22 cellular contexts compared by ENCODE assay signal in genomic region chr4:184617611-184618196, GRCh38. TPM values are rescaled to one million over a fixed set of nuclear protein-coding genes. Genes with fewer than 3 reads are reported as not detected.
A peak's percentile ranks its signal among the peaks of the same experiment; 100 is the strongest.
DNase-seq lines count a peak whose midpoint lies in the region; ATAC-seq and TF ChIP-seq lines count a peak whose summit lies in the region.
"Had no signal": no experiment of that assay in that cellular context is flagged by ENCODE, and none has a peak within 500 bp of the region (broad histone marks: within the 10 kb centered on the region; RNA-seq: fewer than 3 reads in every experiment).

No MANE protein-coding gene starts in this region.

- H3K4me3 Mint-ChIP-seq in GM23338, result no peak overlapping the region; the same call in 2 of the 3 replicates
- H3K4me3 Mint-ChIP-seq: activated CD8-positive, alpha-beta memory T cell treated with anti-CD3 and anti-CD28 coated beads, Interleukin-2, amount 10 ng/mL, durations not matched to agents 7 days and 5 days; immature natural killer cell; natural killer cell treated with Interleukin-12 subunit alpha and Interleukin-12 subunit beta and Interleukin-15 and Interleukin-18, amount 100 ng/mL, for 72 hours had no signal

- DNase-seq in GM23338 (ENCODE audit: low spot score) (peak; percentile 81), erythroblast (lab: John Stamatoyannopoulos, UW) (peak; percentile 9 to 54), myocyte (ENCODE audit: low read depth) (peak; percentile 13), RWPE1 (ENCODE audit: low spot score) (no peak), DMS79 treated with DMSO at 0.1 percent for 48 hours (lab: John Stamatoyannopoulos, UW) (no peak), NAMALWA (ENCODE audit: low spot score) (no peak)
- no peak for DNase-seq in activated effector memory CD4-positive, alpha-beta T cell treated with anti-CD3 and anti-CD28 coated beads, Interleukin-2, amount 50 U/mL, for 16 hours
- DNase-seq: activated CD8-positive, alpha-beta memory T cell treated with anti-CD3 and anti-CD28 coated beads, Interleukin-2, amount 10 ng/mL, durations not matched to agents 7 days and 5 days; activated effector memory CD4-positive, alpha-beta T cell treated with Interleukin-2 at 50 U/mL for 16 hours; amniotic stem cell; central memory CD4-positive, alpha-beta T cell; foreskin melanocyte; GDM1; immature natural killer cell; Kasumi-1; NCI-H1417 treated with DMSO at 0.1 percent for 48 hours; NK-92 treated with Interleukin-12 subunit alpha and Interleukin-12 subunit beta, amount 100 ng/mL, for 24 hours; SHP77 treated with DMSO at 0.1 percent for 48 hours had no signal

- H3F3A ChIP-seq in GM23338 (replicated peaks; ENCODE audit: low read depth) (no peaks in the 10 kb centered on the region), OCI-LY1 (ENCODE audit: insufficient read depth, low read length) (no peaks in the 10 kb centered on the region)

- no peak for TF ChIP-seq POLR2A in erythroblast (IDR thresholded peaks at IDR 0.05; ENCODE audit: low read length)

- H2AFZ ChIP-seq in GM23338 (no peak overlapping the region; the same call in 1 of the 2 replicates), OCI-LY1 (ENCODE audit: low read length) (no peak overlapping the region)

- peaks cover 16% of the 10 kb centered on the region for H3K4me1 Mint-ChIP-seq in GM23338
- H3K4me1 Mint-ChIP-seq: activated CD8-positive, alpha-beta memory T cell treated with anti-CD3 and anti-CD28 coated beads, Interleukin-2, amount 10 ng/mL, durations not matched to agents 7 days and 5 days; immature natural killer cell had no signal

- CTCF ChIA-PET in RWPE1 (lab: Yijun Ruan, JAX), result interaction anchor here (0.5 to 0.7 kb wide), 3 partner anchors 29 to 354 kb away, joined by 3 to 4 read pairs (median 4); no protein-coding TSS in a partner anchor

- peaks cover 6% of the 10 kb centered on the region for H3K27me3 Mint-ChIP-seq in GM23338 (ENCODE audit: insufficient read depth, low read depth, poor library complexity)
- H3K27me3 Mint-ChIP-seq: activated CD8-positive, alpha-beta memory T cell treated with anti-CD3 and anti-CD28 coated beads, Interleukin-2, amount 10 ng/mL, durations not matched to agents 7 days and 5 days; natural killer cell treated with Interleukin-12 subunit alpha and Interleukin-12 subunit beta and Interleukin-15 and Interleukin-18, amount 100 ng/mL, for 72 hours had no signal

- peaks cover 75% of the 10 kb centered on the region for H3K36me3 Mint-ChIP-seq in GM23338 (ENCODE audit: low read depth)

- H3K4me1 ChIP-seq in GM23338 (ENCODE audit: insufficient read depth) (peaks cover 16% of the 10 kb centered on the region), OCI-LY1 (ENCODE audit: insufficient read depth, low read length, severe bottlenecking) (peaks cover 23% of the 10 kb centered on the region)
- H3K4me1 ChIP-seq: tibial artery had no signal

- H3K79me2 ChIP-seq in GM23338 (replicated peaks; ENCODE audit: insufficient read depth), result no peaks in the 10 kb centered on the region
- H3K79me2 ChIP-seq in OCI-LY1 (ENCODE audit: insufficient read depth, low read length), result no peaks in the 10 kb centered on the region

- ATAC-seq in GM23338, result peak; percentile 73
- ATAC-seq: activated CD8-positive, alpha-beta memory T cell treated with anti-CD3 and anti-CD28 coated beads, Interleukin-2, amount 10 ng/mL, durations not matched to agents 7 days and 5 days; natural killer cell treated with Interleukin-12 subunit alpha and Interleukin-12 subunit beta and Interleukin-15 and Interleukin-18, amount 100 ng/mL, for 72 hours had no signal

- H3K36me3 ChIP-seq in GM23338 (ENCODE audit: insufficient read depth) (peaks cover 12% of the 10 kb centered on the region; the same call in 1 of the 2 replicates), OCI-LY1 (ENCODE audit: insufficient read depth, low read length) (no peaks in the 10 kb centered on the region)
- H3K36me3 ChIP-seq: tibial artery had no signal

- peak overlapping the region; percentile 67 for H3K4me2 ChIP-seq in GM23338
- H3K4me2 ChIP-seq in OCI-LY1 (ENCODE audit: low read length), result peak overlapping the region; percentile 53; the same call in 1 of the 2 replicates

- H3K27ac Mint-ChIP-seq in GM23338, result peak overlapping the region; percentile 64; the same call in 1 of the 2 replicates
- H3K27ac Mint-ChIP-seq: activated CD8-positive, alpha-beta memory T cell treated with anti-CD3 and anti-CD28 coated beads, Interleukin-2, amount 10 ng/mL, durations not matched to agents 7 days and 5 days; immature natural killer cell; natural killer cell treated with Interleukin-12 subunit alpha and Interleukin-12 subunit beta and Interleukin-15 and Interleukin-18, amount 100 ng/mL, for 72 hours had no signal

- H3K27ac ChIP-seq in GM23338 (ENCODE audit: low read depth), result peak overlapping the region; percentile 92
- H3K27ac ChIP-seq in OCI-LY1 (ENCODE audit: low read depth, low read length, poor library complexity, severe bottlenecking), result peak overlapping the region; percentile 82
- no peak overlapping the region for H3K27ac ChIP-seq in RWPE1
- H3K27ac ChIP-seq: tibial artery had no signal

- peaks cover 7% of the 10 kb centered on the region; the same call in 1 of the 2 replicates for H3K9me2 ChIP-seq in GM23338 (ENCODE audit: insufficient read depth)
- H3K9me2 ChIP-seq in OCI-LY1 (ENCODE audit: low read depth, low read length), result no peaks in the 10 kb centered on the region

- H3K27me3 ChIP-seq in GM23338 (ENCODE audit: insufficient read depth), result no peaks in the 10 kb centered on the region
- H3K27me3 ChIP-seq in OCI-LY1 (ENCODE audit: insufficient read depth, low read length), result no peaks in the 10 kb centered on the region
- H3K27me3 ChIP-seq: tibial artery had no signal

- peaks cover 10% of the 10 kb centered on the region for H3K9me3 ChIP-seq in OCI-LY1 (ENCODE audit: low read length)
- H3K9me3 ChIP-seq: tibial artery had no signal

- H3K9ac ChIP-seq in OCI-LY1 (ENCODE audit: low read length), result no peak overlapping the region; the same call in 1 of the 2 replicates

- TF ChIP-seq CTCF in GM23338 (conservative IDR thresholded peaks at IDR 0.05; ENCODE audit: low read depth in 2 of 2) (no peak), OCI-LY1 (IDR thresholded peaks at IDR 0.05; ENCODE audit: low read length) (no peak), RWPE1 (conservative IDR thresholded peaks at IDR 0.05; ENCODE audit: low read depth) (no peak)

- H3K4me3 ChIP-seq in GM23338, result 0 out of 2 replicates have a peak overlapping the region, but pooled peaks have one; percentile 31
- H3K4me3 ChIP-seq in OCI-LY1 (ENCODE audit: low read depth, low read length, poor library complexity, severe bottlenecking), result no peak overlapping the region
- H3K4me3 ChIP-seq: lung, tibial artery had no signal

- H4K20me1 ChIP-seq in GM23338 (replicated peaks; ENCODE audit: insufficient read depth) (no peaks in the 10 kb centered on the region), OCI-LY1 (ENCODE audit: insufficient read depth, low read length) (no peaks in the 10 kb centered on the region)

- POLR2A ChIA-PET in RWPE1 (lab: Yijun Ruan, JAX; ENCODE audit: low non-redundant PET), result no interaction called here

- H3K9me3 Mint-ChIP-seq in GM23338, result peaks cover 69% of the 10 kb centered on the region
- H3K9me3 Mint-ChIP-seq: natural killer cell treated with Interleukin-12 subunit alpha and Interleukin-12 subunit beta and Interleukin-15 and Interleukin-18, amount 100 ng/mL, for 72 hours had no signal

TF ChIP-seq in GM23338, 12 proteins besides CTCF, POLR2A, EP300 and RAD21 (continues in another document):
- no peak for TF ChIP-seq ZNF331 (CRISPR knock-in tag; IDR thresholded peaks at IDR 0.05; ENCODE audit: low read depth)
- no peak for TF ChIP-seq REST (IDR thresholded peaks at IDR 0.05; ENCODE audit: unreplicated experiment)
- no peak for TF ChIP-seq POLR2AphosphoS5 (IDR thresholded peaks at IDR 0.05; ENCODE audit: low read depth)
- no peak for TF ChIP-seq EZH2 (IDR thresholded peaks at IDR 0.05; ENCODE audit: low read depth, unreplicated experiment)
- no peak for TF ChIP-seq ZNF114 (CRISPR knock-in tag; IDR thresholded peaks at IDR 0.05)
- TF ChIP-seq CREB1 (CRISPR knock-in tag; IDR thresholded peaks at IDR 0.05; ENCODE audit: low read depth), result no peak

RNA-seq across cellular contexts. Expression of gene CASP3, which starts 31.5 kb away (rescaled TPM):
- 84.4 and 115 TPM in 2 replicates for total RNA-seq in GM23338 (2014; rRNA removed; shearing (Covaris generic))
- polyA plus RNA-seq in GM23338 (2016; fragmentation: Nextera tagmentation; extraction: Ambion mirVana), result 47.3 and 50.5 TPM in 2 replicates
- 106 and 122 TPM in 2 replicates for total RNA-seq in myocyte
- polyA plus RNA-seq in myocyte (2012), result 39.5 TPM

RNA-seq across cellular contexts. Expression of gene PRIMPOL, which starts 31.8 kb away (rescaled TPM):
- 3.5 and 10.1 TPM in 2 replicates for total RNA-seq in GM23338 (2014; rRNA removed; shearing (Covaris generic))
- polyA plus RNA-seq in GM23338 (2016; fragmentation: Nextera tagmentation; extraction: Ambion mirVana), result 8.5 and 9.6 TPM in 2 replicates
- total RNA-seq in myocyte, result 17.6 and 22.5 TPM in 2 replicates
- 7.6 TPM for polyA plus RNA-seq in myocyte (2012)

Comparison
In these comparisons a context has a peak if more than half of its experiments do, and no peak if none do; other contexts are left out.
1. DNase-seq: peak in GM23338 (single experiment), erythroblast (2 of 2) and myocyte (single experiment); none in RWPE1 (single experiment), activated effector memory CD4-positive, alpha-beta T cell treated with anti-CD3 and anti-CD28 coated beads, Interleukin-2, amount 50 U/mL, for 16 hours (single experiment), DMS79 treated with DMSO at 0.1 percent for 48 hours (single experiment) and NAMALWA (single experiment).